Comparison of ENCODE assay signal across 15 cellular contexts in the genomic region with DNA sequence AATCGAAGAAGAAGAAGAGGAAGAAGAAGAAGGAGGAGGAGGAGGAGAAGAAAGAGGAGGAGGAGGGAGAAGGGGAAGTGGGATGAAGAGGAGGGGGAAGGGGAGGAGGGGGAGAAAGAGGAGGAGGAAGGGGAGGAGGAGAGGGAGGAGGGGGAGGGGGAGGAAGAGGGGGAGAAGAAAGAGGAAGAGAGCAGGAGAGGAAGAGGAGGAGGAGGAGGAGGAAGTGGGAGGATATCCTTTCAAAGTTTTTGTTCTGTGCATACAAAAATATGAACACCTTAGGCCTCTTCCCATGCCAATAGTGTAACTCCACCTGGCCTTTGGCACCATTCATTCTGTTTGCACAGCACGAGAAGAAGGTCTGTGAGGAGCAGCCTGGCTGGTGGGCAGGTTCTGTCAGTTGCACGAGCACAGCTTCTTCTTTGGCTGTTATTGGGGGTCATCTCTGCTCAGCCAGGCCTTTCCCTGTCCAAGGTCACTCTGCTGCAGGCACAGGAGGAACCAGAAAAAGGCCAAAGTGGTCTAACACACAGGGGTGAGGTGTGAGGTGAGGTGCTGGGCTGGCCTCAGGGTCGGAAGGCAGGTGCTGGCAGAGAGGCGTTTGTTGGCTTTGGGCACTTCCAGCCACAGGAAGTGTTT. TPM values are rescaled to one million over a fixed set of nuclear protein-coding genes. Genes with fewer than 3 reads are reported as not detected.
DNase-seq lines count a peak whose midpoint lies in the region; ATAC-seq and TF ChIP-seq lines count a peak whose summit lies in the region.
"Had no signal": no experiment of that assay in that cellular context is flagged by ENCODE, and none has a peak within 500 bp of the region (broad histone marks: within the 10 kb centered on the region; RNA-seq: fewer than 3 reads in every experiment).

No MANE protein-coding gene starts in this region.

- H3K4me1 ChIP-seq in spleen = peaks cover 0 to 34% (median 7%) of the 10 kb centered on the region in 6 donors
- no peaks in the 10 kb centered on the region for H3K4me1 ChIP-seq in gastrocnemius medialis
- H3K4me1 ChIP-seq: SJSA1 had no signal

- no peak for DNase-seq in activated naive CD4-positive, alpha-beta T cell treated with anti-CD3 and anti-CD28 coated beads for 36 hours
- DNase-seq in NCI-H146 (lab: John Stamatoyannopoulos, UW) = peak; percentile 59
- DNase-seq in UCSD-AML1 (lab: John Stamatoyannopoulos, UW; ENCODE audit: unreplicated experiment) = peak; percentile 38
- DNase-seq in spleen = peak; percentile 70
- no peak for DNase-seq in NCI-H1105 (lab: John Stamatoyannopoulos, UW)
- no peak for DNase-seq in gastrocnemius medialis
- DNase-seq: activated CD4-positive, alpha-beta T cell treated with anti-CD3 and anti-CD28 coated beads, Interleukin-2, amount 50 U/mL, for 4 hours; glutamatergic neuron; Kasumi-1; stomach had no signal

- H3K36me3 ChIP-seq in spleen (no peaks in the 10 kb centered on the region), gastrocnemius medialis (no peaks in the 10 kb centered on the region)
- H3K36me3 ChIP-seq: SJSA1, stomach had no signal

- no peak for TF ChIP-seq CTCF in spleen (IDR thresholded peaks at IDR 0.05 in 8 of 11, conservative IDR thresholded peaks at IDR 0.05 in 3 of 11)
- no peak for TF ChIP-seq CTCF in gastrocnemius medialis (IDR thresholded peaks at IDR 0.05 in 4 of 5, conservative IDR thresholded peaks at IDR 0.05 in 1 of 5)

- WGBS in spleen, 5 donors = 37 to 64% (median 54%) methylated on average over 5 of the region's 5 CpGs

- H3K9me3 Mint-ChIP-seq in activated naive CD4-positive, alpha-beta T cell treated with anti-CD3 and anti-CD28 coated beads, Interleukin-2, amount 50 U/mL, for 24 hours = no peaks in the 10 kb centered on the region
- H3K9me3 Mint-ChIP-seq in activated naive CD4-positive, alpha-beta T cell treated with anti-CD3 and anti-CD28 coated beads for 36 hours = peaks cover 2% of the 10 kb centered on the region

- in situ Hi-C loops in gastrocnemius medialis (cut with MboI; ENCODE audit: low sequenced_read_pairs in 4 of 4) = no loop called here

- no peaks in the 10 kb centered on the region for H3K27me3 Mint-ChIP-seq in activated naive CD4-positive, alpha-beta T cell treated with anti-CD3 and anti-CD28 coated beads, Interleukin-2, amount 50 U/mL, for 24 hours
- H3K27me3 Mint-ChIP-seq in activated naive CD4-positive, alpha-beta T cell treated with anti-CD3 and anti-CD28 coated beads for 36 hours (ENCODE audit: low read depth) = no peaks in the 10 kb centered on the region

- no peak overlapping the region for H3K4me3 Mint-ChIP-seq in activated naive CD4-positive, alpha-beta T cell treated with anti-CD3 and anti-CD28 coated beads, Interleukin-2, amount 50 U/mL, for 24 hours
- no peak overlapping the region for H3K4me3 Mint-ChIP-seq in activated naive CD4-positive, alpha-beta T cell treated with anti-CD3 and anti-CD28 coated beads for 36 hours
- H3K4me3 Mint-ChIP-seq: nephron had no signal

- ATAC-seq in HG03280 (IDR thresholded peaks at IDR 0.05; ENCODE audit: unreplicated experiment) (no peak), gastrocnemius medialis (no peak)

- H3K4me3 ChIP-seq in spleen = no peak overlapping the region
- no peak overlapping the region for H3K4me3 ChIP-seq in gastrocnemius medialis
- H3K4me3 ChIP-seq: coronary artery, SJSA1, stomach had no signal

- peak overlapping the region; percentile 71 for H3K27ac Mint-ChIP-seq in activated naive CD4-positive, alpha-beta T cell treated with anti-CD3 and anti-CD28 coated beads, Interleukin-2, amount 50 U/mL, for 24 hours
- H3K27ac Mint-ChIP-seq in activated naive CD4-positive, alpha-beta T cell treated with anti-CD3 and anti-CD28 coated beads for 36 hours = no peak overlapping the region
- H3K27ac Mint-ChIP-seq: nephron had no signal

- H3K27me3 ChIP-seq in spleen (replicated peaks in 1 of 7) (no peaks in the 10 kb centered on the region), gastrocnemius medialis (no peaks in the 10 kb centered on the region)
- H3K27me3 ChIP-seq: SJSA1, stomach had no signal

- CTCF ChIA-PET in activated naive CD4-positive, alpha-beta T cell treated with anti-CD3 and anti-CD28 coated beads for 36 hours (lab: Charles Lee) = interaction anchor here (1.0 kb wide), 1 partner anchor 13 kb away, joined by 7 read pairs; no protein-coding TSS in a partner anchor

- H3K27ac ChIP-seq in spleen = peak overlapping the region in 5 of 8 donors; percentile 29 to 84 (median 60)
- no peak overlapping the region for H3K27ac ChIP-seq in gastrocnemius medialis
- H3K27ac ChIP-seq: coronary artery, SJSA1, stomach had no signal

- no peaks in the 10 kb centered on the region for H3K9me3 ChIP-seq in spleen
- H3K9me3 ChIP-seq in gastrocnemius medialis = no peaks in the 10 kb centered on the region
- H3K9me3 ChIP-seq: SJSA1, stomach had no signal

- no peak for TF ChIP-seq POLR2A in spleen (IDR thresholded peaks at IDR 0.05)
- TF ChIP-seq POLR2A in gastrocnemius medialis (IDR thresholded peaks at IDR 0.05) = no peak

- no peaks in the 10 kb centered on the region for H3K36me3 Mint-ChIP-seq in activated naive CD4-positive, alpha-beta T cell treated with anti-CD3 and anti-CD28 coated beads, Interleukin-2, amount 50 U/mL, for 24 hours
- no peaks in the 10 kb centered on the region for H3K36me3 Mint-ChIP-seq in activated naive CD4-positive, alpha-beta T cell treated with anti-CD3 and anti-CD28 coated beads for 36 hours (ENCODE audit: low read depth)

- peaks cover 24% of the 10 kb centered on the region for H3K4me1 Mint-ChIP-seq in activated naive CD4-positive, alpha-beta T cell treated with anti-CD3 and anti-CD28 coated beads, Interleukin-2, amount 50 U/mL, for 24 hours
- peaks cover 35% of the 10 kb centered on the region for H3K4me1 Mint-ChIP-seq in activated naive CD4-positive, alpha-beta T cell treated with anti-CD3 and anti-CD28 coated beads for 36 hours (ENCODE audit: low read depth)

- intact Hi-C loops in activated naive CD4-positive, alpha-beta T cell treated with anti-CD3 and anti-CD28 coated beads for 36 hours (cut with micrococcal nuclease) = no loop called here
- intact Hi-C loops in spleen (cut with DNase I; ENCODE audit: low total_unique reads) = no loop called here
- intact Hi-C loops in gastrocnemius medialis (cut with DNase I; ENCODE audit: low total_unique reads) = no loop called here

RNA-seq across cellular contexts. Expression of a gene that starts 25.8 kb away (rescaled TPM):
- 1 to 10 TPM; 1.3 to 1.6 TPM for total RNA-seq in activated naive CD4-positive, alpha-beta T cell treated with anti-CD3 and anti-CD28 coated beads for 36 hours
- total RNA-seq in spleen = 10 to 100 TPM; 11.1 to 45.7 (median 19.5) TPM
- 1 to 10 TPM; 3.8 to 4.5 (median 3.8) TPM for polyA plus RNA-seq in spleen
- total RNA-seq in gastrocnemius medialis = 1 to 10 TPM; 1.2 to 4.3 (median 2.8) TPM

Comparison
In these comparisons a context has a peak if more than half of its experiments do, and no peak if none do; other contexts are left out.
1. DNase-seq: peak in NCI-H146 (single experiment), UCSD-AML1 (single experiment) and spleen (single experiment); none in activated naive CD4-positive, alpha-beta T cell treated with anti-CD3 and anti-CD28 coated beads for 36 hours (single experiment), NCI-H1105 (single experiment) and gastrocnemius medialis (0 of 2).
2. H3K27ac ChIP-seq: peak in spleen (5 of 8); none in gastrocnemius medialis (0 of 4).